2 cellular contexts compared by ENCODE assay signal in genomic region chr9:87592554-87593394, GRCh38.
A peak's percentile ranks its signal among the peaks of the same experiment; 100 is the strongest.
TF ChIP-seq lines count a peak whose summit lies in the region.

No MANE protein-coding gene starts in this region.

TF ChIP-seq in HEK293, 187 proteins besides CTCF, POLR2A, EP300 and RAD21 (continued from another document and continues in another):
- TF ChIP-seq HIC1 (tag by site-specific recombination; IDR thresholded peaks at IDR 0.05) (0 out of 2 replicates have a peak, but pooled peaks have one; percentile 18), ZNF529 (tag by site-specific recombination; IDR thresholded peaks at IDR 0.05; ENCODE audit: insufficient replicate concordance) (no peak), ZNF747 (tag by site-specific recombination; IDR thresholded peaks at IDR 0.05) (no peak), MZF1 (tag by site-specific recombination; IDR thresholded peaks at IDR 0.05; ENCODE audit: borderline replicate concordance) (peak; percentile 65), SP2 (tag by site-specific recombination; IDR thresholded peaks at IDR 0.05) (0 out of 2 replicates have a peak, but pooled peaks have one; percentile 5), HOXA7 (CRISPR knock-in tag; IDR thresholded peaks at IDR 0.05; ENCODE audit: borderline replicate concordance) (no peak), ZBTB10 (tag by site-specific recombination; IDR thresholded peaks at IDR 0.05) (no peak), ZFP69B (tag by site-specific recombination; IDR thresholded peaks at IDR 0.05) (0 out of 2 replicates have a peak, but pooled peaks have one; percentile 38), ZNF19 (tag by site-specific recombination; IDR thresholded peaks at IDR 0.05; ENCODE audit: low read depth) (no peak), KLF7 (tag by site-specific recombination; IDR thresholded peaks at IDR 0.05; ENCODE audit: borderline replicate concordance) (no peak), ZBTB7A (tag by site-specific recombination; IDR thresholded peaks at IDR 0.05; ENCODE audit: low read depth) (no peak), PATZ1 (tag by site-specific recombination; IDR thresholded peaks at IDR 0.05) (peak; percentile 70), ZNF501 (tag by site-specific recombination; IDR thresholded peaks at IDR 0.05) (0 out of 2 replicates have a peak, but pooled peaks have one; percentile 48), OSR2 (tag by site-specific recombination; IDR thresholded peaks at IDR 0.05) (peak; percentile 60), ZNF76 (tag by site-specific recombination; IDR thresholded peaks at IDR 0.05; ENCODE audit: borderline replicate concordance, low read depth) (no peak), ZNF621 (tag by site-specific recombination; IDR thresholded peaks at IDR 0.05) (no peak), SCRT2 (tag by site-specific recombination; IDR thresholded peaks at IDR 0.05) (no peak), IKZF3 (tag by site-specific recombination; IDR thresholded peaks at IDR 0.05) (peak; percentile 62), ZNF629 (tag by site-specific recombination; IDR thresholded peaks at IDR 0.05) (peak; percentile 71; the same call in 1 of the 2 replicates), BCL11A (tag by site-specific recombination; IDR thresholded peaks at IDR 0.05; ENCODE audit: low read depth) (no peak), TCF7L2 (IDR thresholded peaks at IDR 0.05; ENCODE audit: borderline replicate concordance, low read depth, low read length) (no peak), ZNF530 (tag by site-specific recombination; IDR thresholded peaks at IDR 0.05; ENCODE audit: low read depth) (no peak), WT1 (tag by site-specific recombination; IDR thresholded peaks at IDR 0.05) (peak; percentile 57), ZBTB17 (tag by site-specific recombination; IDR thresholded peaks at IDR 0.05) (peak; percentile 59), ZNF837 (tag by site-specific recombination; IDR thresholded peaks at IDR 0.05) (no peak)

TF ChIP-seq in K562, 482 proteins besides CTCF, POLR2A, EP300 and RAD21 (continued from another document and continues in another):
- TF ChIP-seq MGA (IDR thresholded peaks at IDR 0.05) (peak; percentile 42; the same call in 1 of the 2 replicates), CBFA2T2 (conservative IDR thresholded peaks at IDR 0.05) (peak; percentile 54), THAP12 (CRISPR knock-in tag; IDR thresholded peaks at IDR 0.05) (no peak), ZNF212 (CRISPR knock-in tag; IDR thresholded peaks at IDR 0.05) (no peak), HNRNPUL1 (IDR thresholded peaks at IDR 0.05; ENCODE audit: low read length) (no peak), ZBTB43 (CRISPR knock-in tag; IDR thresholded peaks at IDR 0.05) (no peak), ARID4B (CRISPR knock-in tag; IDR thresholded peaks at IDR 0.05) (no peak), USF2 (CRISPR knock-in tag; IDR thresholded peaks at IDR 0.05) (no peak), NR2C1 (IDR thresholded peaks at IDR 0.05) (no peak), NR2C1 (tag; IDR thresholded peaks at IDR 0.05) (0 out of 2 replicates have a peak, but pooled peaks have one; percentile 14), CBFB (CRISPR knock-in tag; IDR thresholded peaks at IDR 0.05) (no peak), TAF1 (IDR thresholded peaks at IDR 0.05; ENCODE audit: control insufficient read depth, extremely low read depth, insufficient read depth, low read length, severe bottlenecking) (no peak), MAX (CRISPR knock-in tag; IDR thresholded peaks at IDR 0.05) (peak; percentile 71), ZNF395 (CRISPR knock-in tag; IDR thresholded peaks at IDR 0.05) (peak; percentile 42; the same call in 1 of the 2 replicates), NFYB (IDR thresholded peaks at IDR 0.05; ENCODE audit: extremely low read depth, insufficient read length) (no peak)
